ENCODE assay signal across 10 cellular contexts in the genomic region with DNA sequence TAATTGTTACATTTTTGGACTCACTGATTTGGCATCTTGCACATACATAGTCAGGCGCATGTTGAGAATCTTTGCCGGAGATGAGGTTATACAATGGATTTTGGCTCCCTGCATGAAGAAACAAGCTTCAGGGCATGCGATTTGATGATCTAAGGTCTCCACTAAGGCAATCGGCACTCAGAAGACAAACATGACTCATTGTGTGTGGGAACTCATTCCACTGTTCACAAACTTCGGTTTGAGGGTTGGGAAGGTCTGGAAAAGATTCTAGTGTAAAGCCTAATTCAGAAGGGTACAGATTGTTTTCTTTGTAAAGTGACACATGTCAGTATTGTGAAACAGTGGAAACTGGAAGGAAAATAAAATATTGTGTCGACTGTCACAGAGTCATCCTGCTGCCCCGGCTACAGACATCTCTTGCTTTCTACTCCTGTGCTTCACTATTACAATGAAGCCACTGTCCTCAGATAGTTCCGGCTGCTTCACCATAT.
A peak's percentile ranks its signal among the peaks of the same experiment; 100 is the strongest.
DNase-seq lines count a peak whose midpoint lies in the region; ATAC-seq and TF ChIP-seq lines count a peak whose summit lies in the region.
"Had no signal": no experiment of that assay in that cellular context is flagged by ENCODE, and none has a peak within 500 bp of the region (broad histone marks: within the 10 kb centered on the region; RNA-seq: fewer than 3 reads in every experiment).

No MANE protein-coding gene starts in this region.

- in situ Hi-C loops in SK-MEL-5 (cut with HindIII; ENCODE audit: low pct_unique_long_range_greater_than_20kb, low sequenced_read_pairs) (no loop called here), G401 (cut with HindIII; ENCODE audit: low sequenced_read_pairs) (no loop called here)

- TF ChIP-seq CTCF in foreskin fibroblast (IDR thresholded peaks at IDR 0.05; ENCODE audit: low read depth, low read length) (no peak), upper lobe of right lung (IDR thresholded peaks at IDR 0.05) (no peak), thyroid gland (IDR thresholded peaks at IDR 0.05) (no peak)

- ATAC-seq in upper lobe of right lung, result no peak

- no peaks in the 10 kb centered on the region for H3K4me1 ChIP-seq in upper lobe of right lung
- H3K4me1 ChIP-seq in thyroid gland, result no peaks in the 10 kb centered on the region

- intact Hi-C loops in upper lobe of right lung (cut with DNase I), result no loop called here
- intact Hi-C loops in thyroid gland (cut with DNase I), result no loop called here

- H3K27ac ChIP-seq in upper lobe of right lung, result no peak overlapping the region
- no peak overlapping the region for H3K27ac ChIP-seq in thyroid gland

- no peaks in the 10 kb centered on the region for H3K9me3 ChIP-seq in upper lobe of right lung
- H3K9me3 ChIP-seq in thyroid gland, result no peaks in the 10 kb centered on the region

- H3K27me3 ChIP-seq in upper lobe of right lung, result no peaks in the 10 kb centered on the region
- H3K27me3 ChIP-seq in thyroid gland, result no peaks in the 10 kb centered on the region

- H3K4me3 ChIP-seq in foreskin fibroblast (ENCODE audit: low read depth in 1 of 2, low read length in 2 of 2), result no peak overlapping the region
- H3K4me3 ChIP-seq in upper lobe of right lung, result no peak overlapping the region
- H3K4me3 ChIP-seq in thyroid gland (replicated peaks in 1 of 3), result no peak overlapping the region

- 73 to 77% methylated on average over 8 of the region's 8 CpGs for WGBS in thyroid gland, 2 donors

- TF ChIP-seq POLR2A in thyroid gland (IDR thresholded peaks at IDR 0.05), result no peak

- DNase-seq in EL (peak; percentile 100), SK-MEL-5 (ENCODE audit: low read depth, low spot score) (peak; percentile 95), foreskin fibroblast (peak; percentile 99), renal cortical epithelial cell (ENCODE audit: low read depth) (peak; percentile 100), G401 (ENCODE audit: low spot score) (no peak), NCI-H2196 treated with DMSO at 0.1 percent for 48 hours (lab: John Stamatoyannopoulos, UW; ENCODE audit: unreplicated experiment) (no peak), upper lobe of right lung (no peak), thyroid gland (no peak)
- DNase-seq: activated gamma-delta T cell, T-helper 1 cell had no signal

- H3K36me3 ChIP-seq in upper lobe of right lung, result no peaks in the 10 kb centered on the region
- no peaks in the 10 kb centered on the region for H3K36me3 ChIP-seq in thyroid gland

Comparison
In these comparisons a context has a peak if more than half of its experiments do, and no peak if none do; other contexts are left out.
1. DNase-seq: peak in EL (single experiment), SK-MEL-5 (single experiment), foreskin fibroblast (2 of 2) and renal cortical epithelial cell (single experiment); none in G401 (single experiment), NCI-H2196 treated with DMSO at 0.1 percent for 48 hours (single experiment), upper lobe of right lung (single experiment) and thyroid gland (0 of 2).